ENCODE assay signal across 19 cellular contexts in genomic region chr5:3345195-3345594, GRCh38.
DNase-seq lines count a peak whose midpoint lies in the region; ATAC-seq, FAIRE-seq and TF ChIP-seq lines count a peak whose summit lies in the region.
"Had no signal": no experiment of that assay in that cellular context is flagged by ENCODE, and none has a peak within 500 bp of the region (broad histone marks: within the 10 kb centered on the region; RNA-seq: fewer than 3 reads in every experiment).

No MANE protein-coding gene starts in this region.

- H3K27me3 Mint-ChIP-seq in chondrocyte (ENCODE audit: low read depth) = peaks cover 2% of the 10 kb centered on the region
- H3K27me3 Mint-ChIP-seq in osteocyte (ENCODE audit: unreplicated experiment) = no peaks in the 10 kb centered on the region
- peaks cover 0 to 6% (median 0%) of the 10 kb centered on the region in 5 donors for H3K27me3 Mint-ChIP-seq in naive thymus-derived CD4-positive, alpha-beta T cell
- H3K27me3 Mint-ChIP-seq: CD4-positive, CD25-positive, alpha-beta regulatory T cell; CD8-positive, alpha-beta memory T cell had no signal

- H3K4me3 ChIP-seq in H1 (ENCODE audit: extremely low read depth in 1 of 4, insufficient read depth in 2 of 4, low read depth in 3 of 4, low read length in 4 of 4) = no peak overlapping the region
- H3K4me3 ChIP-seq in naive thymus-derived CD4-positive, alpha-beta T cell (ENCODE audit: low read length) = no peak overlapping the region
- H3K4me3 ChIP-seq: GM12878, HAP-1 had no signal

- no peaks in the 10 kb centered on the region for H3K36me3 ChIP-seq in H1 (ENCODE audit: control insufficient read depth in 2 of 4, insufficient read depth in 4 of 4, low read length in 3 of 4)
- H3K36me3 ChIP-seq in naive thymus-derived CD4-positive, alpha-beta T cell (ENCODE audit: control insufficient read depth in 2 of 3, insufficient read depth in 3 of 3, low read length in 3 of 3) = no peaks in the 10 kb centered on the region
- H3K36me3 ChIP-seq: BE2C, HAP-1 had no signal

- H3K4me1 Mint-ChIP-seq in chondrocyte (ENCODE audit: low read depth) (no peaks in the 10 kb centered on the region), osteocyte (ENCODE audit: unreplicated experiment) (no peaks in the 10 kb centered on the region)
- no peaks in the 10 kb centered on the region for H3K4me1 Mint-ChIP-seq in naive thymus-derived CD4-positive, alpha-beta T cell
- H3K4me1 Mint-ChIP-seq: CD8-positive, alpha-beta memory T cell had no signal

- no peak overlapping the region for H3K9ac ChIP-seq in H1 (replicated peaks in 1 of 4; ENCODE audit: extremely low read depth in 1 of 4, low read depth in 3 of 4, low read length in 3 of 4)

- no peak overlapping the region for H2BK20ac ChIP-seq in H1 (ENCODE audit: low read length)

- H4K20me1 ChIP-seq in H1 (replicated peaks in 1 of 2; ENCODE audit: control insufficient read depth in 1 of 2, insufficient read depth in 2 of 2, low read length in 2 of 2) = no peaks in the 10 kb centered on the region

- no peak for TF ChIP-seq RAD21 in H1 (IDR thresholded peaks at IDR 0.05 in 1 of 2, conservative IDR thresholded peaks at IDR 0.05 in 1 of 2; ENCODE audit: low read depth in 2 of 2, low read length in 2 of 2)

- H3K79me2 ChIP-seq in H1 (ENCODE audit: control insufficient read depth in 1 of 2, insufficient read depth in 2 of 2, low read length in 2 of 2) = no peaks in the 10 kb centered on the region

- intact Hi-C loops in naive thymus-derived CD4-positive, alpha-beta T cell (cut with micrococcal nuclease) = no loop called here

- H3K27me3 ChIP-seq in H1 (replicated peaks in 1 of 4; ENCODE audit: control insufficient read depth in 3 of 4, extremely low read depth in 1 of 4, insufficient read depth in 3 of 4, low read length in 3 of 4) = no peaks in the 10 kb centered on the region
- no peaks in the 10 kb centered on the region for H3K27me3 ChIP-seq in naive thymus-derived CD4-positive, alpha-beta T cell (ENCODE audit: control insufficient read depth in 2 of 2, insufficient read depth in 2 of 2, low read length in 2 of 2)
- H3K27me3 ChIP-seq: BE2C had no signal

- no peak overlapping the region for H3K56ac ChIP-seq in H1 (replicated peaks; ENCODE audit: insufficient read length, low read depth, low read length)

- H3K4me3 Mint-ChIP-seq in chondrocyte (ENCODE audit: unreplicated experiment) (no peak overlapping the region), osteocyte (ENCODE audit: unreplicated experiment) (no peak overlapping the region)
- H3K4me3 Mint-ChIP-seq in naive thymus-derived CD4-positive, alpha-beta T cell = no peak overlapping the region
- H3K4me3 Mint-ChIP-seq: CD4-positive, CD25-positive, alpha-beta regulatory T cell; CD8-positive, alpha-beta memory T cell had no signal

- no peak for FAIRE-seq in H1 (lab: Jason Lieb, UNC)
- FAIRE-seq: A204.1, GM12878 had no signal

- TF ChIP-seq CTCF in chondrocyte (IDR thresholded peaks at IDR 0.05) (no peak), H1 (IDR thresholded peaks at IDR 0.05; ENCODE audit: control extremely low read depth in 1 of 3, insufficient read depth in 1 of 3, low read depth in 1 of 3, low read length in 3 of 3) (no peak), osteocyte (IDR thresholded peaks at IDR 0.05) (no peak)

- no peaks in the 10 kb centered on the region for H3K23me2 ChIP-seq in H1 (ENCODE audit: low read depth, low read length)

- CTCF ChIA-PET in H1 (lab: Charles Lee; ENCODE audit: partially characterized antibody) = interaction anchor here (1.4 kb wide), 1 partner anchor 10 kb away, joined by 3 read pairs; no protein-coding TSS in a partner anchor
- CTCF ChIA-PET in naive thymus-derived CD4-positive, alpha-beta T cell (lab: Charles Lee) = no interaction called here

- no peaks in the 10 kb centered on the region for H3K9me3 ChIP-seq in H1 (ENCODE audit: insufficient read depth in 2 of 2, low read depth in 1 of 2, low read length in 1 of 2)
- H3K9me3 ChIP-seq in naive thymus-derived CD4-positive, alpha-beta T cell (ENCODE audit: control insufficient read depth in 2 of 3, low read length in 3 of 3) = no peaks in the 10 kb centered on the region
- H3K9me3 ChIP-seq: BE2C, HAP-1 had no signal

- no peak overlapping the region for H4K91ac ChIP-seq in H1 (replicated peaks; ENCODE audit: insufficient read length, low read length)

- no peak overlapping the region for H3K27ac ChIP-seq in H1 (ENCODE audit: low read depth, low read length)
- no peak overlapping the region for H3K27ac ChIP-seq in naive thymus-derived CD4-positive, alpha-beta T cell (ENCODE audit: low read depth, low read length)

- H3K4ac ChIP-seq in H1 (replicated peaks; ENCODE audit: insufficient read length, low read depth, low read length) = no peak overlapping the region

- no peaks in the 10 kb centered on the region; the same call in 1 of the 2 replicates for H3K79me1 ChIP-seq in H1 (ENCODE audit: low read depth, low read length)

- no peak overlapping the region for H4K8ac ChIP-seq in H1 (ENCODE audit: extremely low read depth, insufficient read depth, low read length)

- no peaks in the 10 kb centered on the region; a peak in 2 of 7 replicates for H3K4me1 ChIP-seq in H1 (replicated peaks in 1 of 4; ENCODE audit: control insufficient read depth in 3 of 4, insufficient read depth in 4 of 4, low read length in 3 of 4)
- H3K4me1 ChIP-seq in naive thymus-derived CD4-positive, alpha-beta T cell (ENCODE audit: control insufficient read depth in 2 of 2, insufficient read depth in 2 of 2, low read length in 2 of 2) = no peaks in the 10 kb centered on the region
- H3K4me1 ChIP-seq: BE2C, HAP-1 had no signal

- no peak overlapping the region for H3K23ac ChIP-seq in H1 (ENCODE audit: insufficient read length)

- H2AFZ ChIP-seq in H1 (ENCODE audit: low read length) = no peak overlapping the region

- 0 out of 2 replicates have a peak overlapping the region, but pooled peaks have one; percentile 13 for H2AK5ac ChIP-seq in H1 (ENCODE audit: low read depth, low read length)

- no peak for ATAC-seq in naive thymus-derived CD4-positive, alpha-beta T cell
- ATAC-seq in GM19328 (IDR thresholded peaks at IDR 0.05; ENCODE audit: unreplicated experiment) = no peak
- ATAC-seq: GM12878 had no signal

- H4K5ac ChIP-seq in H1 (ENCODE audit: insufficient read length, low read depth, low read length) = no peak overlapping the region

- H3K27ac Mint-ChIP-seq in chondrocyte (ENCODE audit: unreplicated experiment) (no peak overlapping the region), osteocyte (ENCODE audit: unreplicated experiment) (no peak overlapping the region)
- no peak overlapping the region for H3K27ac Mint-ChIP-seq in naive thymus-derived CD4-positive, alpha-beta T cell
- H3K27ac Mint-ChIP-seq: CD4-positive, CD25-positive, alpha-beta regulatory T cell; CD8-positive, alpha-beta memory T cell had no signal

- H3K14ac ChIP-seq in H1 (ENCODE audit: insufficient read length) = no peak overlapping the region

- H2BK15ac ChIP-seq in H1 (ENCODE audit: low read length) = no peak overlapping the region

- H3K4me2 ChIP-seq in H1 (ENCODE audit: insufficient read depth in 1 of 2, low read depth in 2 of 2, low read length in 2 of 2) = no peak overlapping the region

- H3K9me3 Mint-ChIP-seq in chondrocyte (ENCODE audit: low read depth) (peaks cover 10% of the 10 kb centered on the region), osteocyte (ENCODE audit: unreplicated experiment) (peaks cover 45% of the 10 kb centered on the region)
- H3K9me3 Mint-ChIP-seq in naive thymus-derived CD4-positive, alpha-beta T cell = peaks cover 0 to 8% (median 0%) of the 10 kb centered on the region in 11 donors

- WGBS in H1 (ENCODE audit: extremely low coverage in 1 of 2, insufficient coverage in 1 of 2, insufficient read length in 1 of 2, insufficient replicate concordance in 2 of 2, low coverage in 1 of 2, low lambda C conversion rate in 2 of 2, missing lambda C conversion rate in 1 of 2), 2 experiments = 97% methylated on average over 8 of the region's 8 CpGs; no CpG with 5 or more reads in 1 of the 2 experiments

- no peak for TF ChIP-seq POLR2A in H1 (IDR thresholded peaks at IDR 0.05; ENCODE audit: control extremely low read depth in 1 of 2, low read depth in 2 of 2, low read length in 2 of 2)

- POLR2A ChIA-PET in H1 (lab: Charles Lee; ENCODE audit: partially characterized antibody) = no interaction called here
- POLR2A ChIA-PET in naive thymus-derived CD4-positive, alpha-beta T cell (lab: Charles Lee) = no interaction called here

- no peak overlapping the region for H2BK120ac ChIP-seq in H1 (replicated peaks; ENCODE audit: low read depth, low read length)

- TF ChIP-seq EP300 in H1 (IDR thresholded peaks at IDR 0.05; ENCODE audit: borderline replicate concordance in 1 of 2, low read depth in 2 of 2, low read length in 2 of 2) = no peak

- H2BK5ac ChIP-seq in H1 (ENCODE audit: low read depth, low read length) = no peak overlapping the region

- DNase-seq in chondrocyte (ENCODE audit: low spot score) (peak; percentile 41), H1 (ENCODE audit: low read depth in 1 of 2, low spot score in 2 of 2) (no peak), osteocyte (ENCODE audit: extremely low spot score, unreplicated experiment) (peak; percentile 57), NCI-H146 (lab: John Stamatoyannopoulos, UW) (no peak)
- no peak for DNase-seq in naive thymus-derived CD4-positive, alpha-beta T cell
- DNase-seq: ACHN; BE2C; C1 segment of cervical spinal cord; CD4-positive, CD25-positive, alpha-beta regulatory T cell; CD8-positive, alpha-beta memory T cell; COR-L47; DMS 273 treated with DMSO at 0.1 percent for 48 hours; DMS53; DND-41; EL had no signal

- no peak overlapping the region for H3K18ac ChIP-seq in H1 (ENCODE audit: extremely low read depth, low read length)

- H3K36me3 Mint-ChIP-seq in chondrocyte (ENCODE audit: low read depth) (no peaks in the 10 kb centered on the region), osteocyte (ENCODE audit: unreplicated experiment) (no peaks in the 10 kb centered on the region)
- no peaks in the 10 kb centered on the region for H3K36me3 Mint-ChIP-seq in naive thymus-derived CD4-positive, alpha-beta T cell
- H3K36me3 Mint-ChIP-seq: CD4-positive, CD25-positive, alpha-beta regulatory T cell had no signal

- H2BK12ac ChIP-seq in H1 (ENCODE audit: low read depth, low read length) = no peak overlapping the region

TF ChIP-seq in H1, 55 proteins besides CTCF, POLR2A, EP300 and RAD21 (continues in another document):
- no peak for TF ChIP-seq KDM1A (IDR thresholded peaks at IDR 0.05; ENCODE audit: borderline replicate concordance, low read length)
- no peak for TF ChIP-seq RFX5 (IDR thresholded peaks at IDR 0.05; ENCODE audit: borderline replicate concordance, low read depth, low read length)
- TF ChIP-seq BRCA1 (IDR thresholded peaks at IDR 0.05; ENCODE audit: low read depth, low read length) = no peak
- TF ChIP-seq TBP (IDR thresholded peaks at IDR 0.05; ENCODE audit: low read depth, low read length) = no peak
- no peak for TF ChIP-seq CTBP2 (IDR thresholded peaks at IDR 0.05; ENCODE audit: borderline replicate concordance, insufficient read depth, insufficient read length, low read length)
- no peak for TF ChIP-seq ASH2L (IDR thresholded peaks at IDR 0.05; ENCODE audit: low read length)
- TF ChIP-seq POLR2AphosphoS5 (IDR thresholded peaks at IDR 0.05; ENCODE audit: low read depth, low read length) = no peak
- no peak for TF ChIP-seq CHD1 (IDR thresholded peaks at IDR 0.05; ENCODE audit: low read depth, low read length)
- no peak for TF ChIP-seq YY1 (IDR thresholded peaks at IDR 0.05; ENCODE audit: low read depth, low read length)

Comparison
In these comparisons a context has a peak if more than half of its experiments do, and no peak if none do; other contexts are left out.
1. DNase-seq: peak in chondrocyte (single experiment) and osteocyte (single experiment); none in H1 (0 of 2), NCI-H146 (single experiment) and naive thymus-derived CD4-positive, alpha-beta T cell (0 of 9).